ENCODE assay signal across 19 cellular contexts in genomic region chr13:100835695-100836094, GRCh38.
"Had no signal": no experiment of that assay in that cellular context is flagged by ENCODE, and none has a peak within 500 bp of the region (broad histone marks: within the 10 kb centered on the region; RNA-seq: fewer than 3 reads in every experiment).

No MANE protein-coding gene starts in this region.

- FAIRE-seq: endometrium had no signal

- H3K27ac ChIP-seq: epithelial cell of prostate, esophagus muscularis mucosa, hepatocyte, parathyroid adenoma, prostate gland, right lobe of liver, spleen, tibial nerve had no signal

- H3K4me3 ChIP-seq: esophagus muscularis mucosa, hepatocyte, prostate gland, right lobe of liver, spleen, tibial nerve had no signal

- DNase-seq: effector memory CD4-positive, alpha-beta T cell; head of caudate nucleus; left colon; left ventricle myocardium superior; mesendoderm; naive thymus-derived CD4-positive, alpha-beta T cell; nephron progenitor cell; right lobe of liver; spleen; stimulated activated CD4-positive, alpha-beta T cell treated with anti-CD3 and anti-CD28 coated beads, Interleukin-15, amount 100 ng/mL, for 24 hours; stimulated activated CD4-positive, alpha-beta T cell treated with anti-CD3 and anti-CD28 coated beads, Interleukin-1b, Interleukin-23, amount 100 ng/mL, for 48 hours; stimulated activated CD4-positive, alpha-beta T cell treated with anti-CD3 and anti-CD28 coated beads, Interleukin-4, amount 100 ng/mL, for 24 hours had no signal
